Comparison of ENCODE assay signal across 8 cellular contexts in the genomic region with DNA sequence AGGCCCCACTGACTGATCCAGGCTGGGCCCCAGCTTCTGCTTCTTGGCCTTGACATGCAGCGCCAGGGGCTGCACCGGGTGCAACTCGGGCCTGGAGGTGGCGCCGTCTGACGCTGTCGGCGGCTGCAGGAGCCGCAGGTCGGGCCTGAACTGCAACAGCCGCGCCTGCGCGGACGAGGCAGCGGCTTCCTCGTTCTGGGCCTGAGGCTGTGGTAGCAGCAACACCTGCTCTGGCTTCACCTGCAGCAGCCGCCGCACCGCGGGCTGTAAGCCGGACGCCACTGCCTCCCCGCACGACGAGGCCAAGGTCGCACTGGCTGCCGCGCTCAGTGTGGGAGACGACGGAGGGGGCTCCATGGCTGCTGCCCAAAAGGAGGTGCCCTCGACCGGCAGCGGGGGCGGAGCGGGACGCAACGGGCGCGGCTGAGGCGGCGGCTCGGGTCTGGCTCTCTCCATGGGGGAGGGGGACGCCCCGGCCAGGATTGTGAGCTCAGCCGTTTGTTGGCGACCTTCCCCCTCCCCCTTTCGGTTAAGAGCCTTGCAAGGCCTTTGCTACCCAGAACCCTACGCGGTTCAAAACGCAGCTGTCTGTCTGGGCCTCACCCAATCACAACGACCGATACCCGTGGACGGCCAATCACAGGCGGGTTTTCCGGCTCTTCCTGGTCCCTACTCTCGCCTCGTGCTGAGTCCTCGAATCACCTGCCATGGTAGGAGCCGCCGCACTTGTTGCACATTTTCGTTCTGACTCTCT. TPM values are rescaled to one million over a fixed set of nuclear protein-coding genes. Genes with fewer than 3 reads are reported as not detected.
DNase-seq lines count a peak whose midpoint lies in the region; ATAC-seq and TF ChIP-seq lines count a peak whose summit lies in the region.

No MANE protein-coding gene starts in this region.

- no peaks in the 10 kb centered on the region for H3K27me3 ChIP-seq in Peyer's patch
- H3K27me3 ChIP-seq in adipocyte (replicated peaks; ENCODE audit: control insufficient read depth, insufficient read depth, low read length), result no peaks in the 10 kb centered on the region

- no TSS peak for BruUV-seq in OCI-LY7 (replicated peaks; lab: Mats Ljungman, UMichigan)

- H3K9me3 ChIP-seq in Peyer's patch (no peaks in the 10 kb centered on the region), adipocyte (ENCODE audit: control insufficient read depth, low read length) (peaks cover 36% of the 10 kb centered on the region), OCI-LY7 (ENCODE audit: low read length) (peaks cover 17% of the 10 kb centered on the region)

- H3K4me3 ChIP-seq in Peyer's patch (peak overlapping the region; percentile 46 to 74 (median 50)), adipocyte (ENCODE audit: low read length) (peak overlapping the region; percentile 68), OCI-LY7 (ENCODE audit: low read depth, low read length, poor library complexity, severe bottlenecking) (no peak overlapping the region)

- intact Hi-C loops in OCI-LY7 (cut with micrococcal nuclease; ENCODE audit: unreplicated experiment), result no loop called here

- peak overlapping the region; percentile 12 for H3K9ac ChIP-seq in adipocyte (ENCODE audit: low read length)

- peak; percentile 26 to 31 for TF ChIP-seq POLR2A in Peyer's patch (IDR thresholded peaks at IDR 0.05)

- H3K4me2 ChIP-seq in OCI-LY7 (ENCODE audit: low read length), result no peak overlapping the region

- TF ChIP-seq CTCF in Peyer's patch (IDR thresholded peaks at IDR 0.05) (peak; percentile 27 to 78 (median 56)), OCI-LY7 (conservative IDR thresholded peaks at IDR 0.05; ENCODE audit: low read length) (no peak)

- no peaks in the 10 kb centered on the region for H3K36me3 ChIP-seq in Peyer's patch
- no peaks in the 10 kb centered on the region for H3K36me3 ChIP-seq in adipocyte (ENCODE audit: control insufficient read depth, insufficient read depth, low read length, severe bottlenecking)
- H3K36me3 ChIP-seq in OCI-LY7 (ENCODE audit: insufficient read depth, low read length), result no peaks in the 10 kb centered on the region

- no peaks in the 10 kb centered on the region for H3K9me2 ChIP-seq in OCI-LY7 (ENCODE audit: insufficient read depth, low read length)

- no peak overlapping the region for H2AFZ ChIP-seq in OCI-LY7 (ENCODE audit: low read length)

- no peaks in the 10 kb centered on the region for H3K79me2 ChIP-seq in OCI-LY7 (ENCODE audit: insufficient read depth, low read depth, low read length)

- H3K4me1 ChIP-seq in Peyer's patch (no peaks in the 10 kb centered on the region), adipocyte (ENCODE audit: control insufficient read depth, insufficient read depth, low read length) (no peaks in the 10 kb centered on the region), OCI-LY7 (ENCODE audit: insufficient read depth, low read length, poor library complexity, severe bottlenecking) (no peaks in the 10 kb centered on the region)

- POLR2A ChIA-PET in OCI-LY7 (lab: Charles Lee), result no interaction called here

- H3K27ac ChIP-seq in Peyer's patch (peak overlapping the region; percentile 29 to 79 (median 62)), OCI-LY7 (ENCODE audit: low read depth, low read length, poor library complexity, severe bottlenecking) (no peak overlapping the region)

- CTCF ChIA-PET in OCI-LY7 (lab: Charles Lee; ENCODE audit: unreplicated experiment), result no interaction called here

- ATAC-seq in GM21737 (IDR thresholded peaks at IDR 0.05; ENCODE audit: unreplicated experiment), result peak; percentile 76

- H4K20me1 ChIP-seq in OCI-LY7 (ENCODE audit: insufficient read depth, low read length), result no peaks in the 10 kb centered on the region

- DNase-seq in AG20443 (ENCODE audit: low spot score) (peak; percentile 82), Peyer's patch (peak; percentile 78 to 94 (median 89)), adipocyte (ENCODE audit: low read depth) (no peak), iPS-NIHi11 (ENCODE audit: low spot score) (peak; percentile 85), OCI-LY7 (ENCODE audit: low spot score) (no peak), ecto neural progenitor cell (ENCODE audit: low spot score) (no peak)
- peak; percentile 65 to 70 for DNase-seq in stimulated activated CD4-positive, alpha-beta T cell treated with anti-CD3 and anti-CD28 coated beads, Interleukin-2, amount 100 ng/mL, for 48 hours

RNA-seq across cellular contexts. Expression of gene SOX30, which starts 0.4 kb away (rescaled TPM):
- total RNA-seq in Peyer's patch (1 to 10 TPM in 1 of 4 donors, under 1 TPM in 1, not detected in 2; 0.66 to 1.8 TPM), OCI-LY7 (2022) (0.13 and 0.29 TPM in 2 replicates)
- total RNA-seq in OCI-LY7 (2014; rRNA removed; shearing (Covaris generic)), result 0.16 TPM in 1 of 2 replicates, not detected in the other

RNA-seq across cellular contexts. Expression of gene C5orf52, which starts 19.5 kb away (rescaled TPM):
- total RNA-seq in Peyer's patch, result 1 to 10 TPM in 1 of 4 donors, not detected in 3; 1.7 TPM
- not detected in 2 replicates for total RNA-seq in OCI-LY7 (2014; rRNA removed; shearing (Covaris generic))
- not detected in 2 replicates for total RNA-seq in OCI-LY7 (2022)

Comparison
In these comparisons a context has a peak if more than half of its experiments do, and no peak if none do; other contexts are left out.
1. DNase-seq: peak in AG20443 (single experiment), Peyer's patch (3 of 3), iPS-NIHi11 (single experiment) and stimulated activated CD4-positive, alpha-beta T cell treated with anti-CD3 and anti-CD28 coated beads, Interleukin-2, amount 100 ng/mL, for 48 hours (2 of 2); none in adipocyte (single experiment), OCI-LY7 (single experiment) and ecto neural progenitor cell (single experiment).